In the genomic region with DNA sequence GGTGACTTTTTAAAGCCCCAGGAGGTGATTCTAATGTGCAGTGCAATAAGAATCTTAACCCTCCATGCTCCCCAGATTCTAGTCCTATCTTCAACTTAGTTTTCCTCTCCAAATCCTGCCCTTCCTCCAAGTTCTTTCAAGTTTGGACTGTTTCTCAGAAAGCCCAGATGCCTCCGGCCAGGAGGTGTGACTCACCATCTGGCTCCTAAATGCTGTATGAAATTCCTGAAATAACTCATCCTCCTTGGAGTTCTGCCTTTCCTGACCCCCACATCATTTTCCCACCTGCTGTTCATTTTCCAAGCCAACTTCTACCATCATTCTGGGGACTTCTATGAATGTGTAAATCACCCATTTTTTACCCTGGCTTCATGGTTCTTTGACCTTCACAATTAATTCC, we compare ENCODE assay signal across 16 cellular contexts.
DNase-seq lines count a peak whose midpoint lies in the region; ATAC-seq and TF ChIP-seq lines count a peak whose summit lies in the region.
"Had no signal": no experiment of that assay in that cellular context is flagged by ENCODE, and none has a peak within 500 bp of the region (broad histone marks: within the 10 kb centered on the region; RNA-seq: fewer than 3 reads in every experiment).

No MANE protein-coding gene starts in this region.

- H3K9ac ChIP-seq in SK-N-SH, result no peak overlapping the region

- H3K4me1 ChIP-seq in SK-N-SH (ENCODE audit: control insufficient read depth in 1 of 2, insufficient read depth in 2 of 2, low read depth in 1 of 2, low read length in 1 of 2) (no peaks in the 10 kb centered on the region), aorta (ENCODE audit: control insufficient read depth in 1 of 2, insufficient read depth in 2 of 2, low read length in 2 of 2) (peaks cover 0 to 3% of the 10 kb centered on the region in 2 donors)
- H3K4me1 ChIP-seq: ascending aorta, gastroesophageal sphincter had no signal

- H3K27ac ChIP-seq in SK-N-SH (ENCODE audit: low read depth in 2 of 2, low read length in 1 of 2), result no peak overlapping the region
- H3K27ac ChIP-seq in aorta (ENCODE audit: low read depth in 1 of 2, low read length in 2 of 2), result no peak overlapping the region
- H3K27ac ChIP-seq: ascending aorta, gastroesophageal sphincter, SJSA1 had no signal

- H3K9me2 ChIP-seq in SK-N-SH, result no peaks in the 10 kb centered on the region

- no peak overlapping the region for H3K4me3 ChIP-seq in SK-N-SH (ENCODE audit: low read depth in 2 of 2, low read length in 1 of 2)
- H3K4me3 ChIP-seq in epithelial cell of proximal tubule (ENCODE audit: low read depth, low read length), result no peak overlapping the region
- H3K4me3 ChIP-seq in aorta (ENCODE audit: low read length in 2 of 2), result no peak overlapping the region
- H3K4me3 ChIP-seq: ascending aorta, gastroesophageal sphincter, SJSA1 had no signal

- no peaks in the 10 kb centered on the region for H3K79me2 ChIP-seq in SK-N-SH (ENCODE audit: insufficient read depth)

- no peaks in the 10 kb centered on the region for H3K27me3 Mint-ChIP-seq in stimulated activated naive B cell treated with anti-CD40 and anti-IgM and Interleukin-4, amounts not matched to agents 10 μg/mL and 1 μg/mL and 100 μg/mL, for 72 hours
- H3K27me3 Mint-ChIP-seq: activated CD4-positive, alpha-beta memory T cell treated with anti-CD3 and anti-CD28 coated beads, Interleukin-2, amount 10 ng/mL, durations not matched to agents 7 days and 5 days; activated T-helper 17 cell treated with anti-CD3 and anti-CD28 coated beads, Interleukin-2, amount 50 U/mL, for 72 hours had no signal

- no peak overlapping the region for H3K4me3 Mint-ChIP-seq in stimulated activated naive B cell treated with anti-CD40 and anti-IgM and Interleukin-4, amounts not matched to agents 10 μg/mL and 1 μg/mL and 100 μg/mL, for 72 hours
- H3K4me3 Mint-ChIP-seq: activated CD4-positive, alpha-beta memory T cell treated with anti-CD3 and anti-CD28 coated beads, Interleukin-2, amount 10 ng/mL, durations not matched to agents 7 days and 5 days; activated T-helper 17 cell treated with anti-CD3 and anti-CD28 coated beads, Interleukin-2, amount 50 U/mL, for 72 hours had no signal

- H3K27me3 ChIP-seq in SK-N-SH (ENCODE audit: insufficient read depth) (no peaks in the 10 kb centered on the region), aorta (ENCODE audit: control insufficient read depth in 1 of 2, insufficient read depth in 2 of 2, low read length in 1 of 2) (no peaks in the 10 kb centered on the region)
- H3K27me3 ChIP-seq: ascending aorta, gastroesophageal sphincter, SJSA1 had no signal

- H3K4me2 ChIP-seq in SK-N-SH, result no peak overlapping the region

- no peak overlapping the region for H3K27ac Mint-ChIP-seq in stimulated activated naive B cell treated with anti-CD40 and anti-IgM and Interleukin-4, amounts not matched to agents 10 μg/mL and 1 μg/mL and 100 μg/mL, for 72 hours
- H3K27ac Mint-ChIP-seq: activated CD4-positive, alpha-beta memory T cell treated with anti-CD3 and anti-CD28 coated beads, Interleukin-2, amount 10 ng/mL, durations not matched to agents 7 days and 5 days; activated T-helper 17 cell treated with anti-CD3 and anti-CD28 coated beads, Interleukin-2, amount 50 U/mL, for 72 hours had no signal

- no peak overlapping the region for H2AFZ ChIP-seq in SK-N-SH (ENCODE audit: low read depth)

- intact Hi-C loops in aorta (cut with DNase I), result no loop called here

- H3K36me3 Mint-ChIP-seq in stimulated activated naive B cell treated with anti-CD40 and anti-IgM and Interleukin-4, amounts not matched to agents 10 μg/mL and 1 μg/mL and 100 μg/mL, for 72 hours, result no peaks in the 10 kb centered on the region

- no peak for TF ChIP-seq RAD21 in SK-N-SH (IDR thresholded peaks at IDR 0.05; ENCODE audit: low read length)

- no peak for ATAC-seq in aorta (ENCODE audit: low FRiP score)
- ATAC-seq in HG02938 (IDR thresholded peaks at IDR 0.05; ENCODE audit: unreplicated experiment), result no peak
- ATAC-seq in stimulated activated naive B cell treated with anti-CD40 and anti-IgM and Interleukin-4, amounts not matched to agents 10 μg/mL and 1 μg/mL and 100 μg/mL, for 72 hours (replicated peaks), result no peak
- ATAC-seq: activated T-helper 17 cell treated with anti-CD3 and anti-CD28 coated beads, Interleukin-2, amount 50 U/mL, for 72 hours; gastroesophageal sphincter; HCT116 had no signal

- H3K9me3 ChIP-seq in SK-N-SH (no peaks in the 10 kb centered on the region), aorta (ENCODE audit: control insufficient read depth, low read length) (no peaks in the 10 kb centered on the region)
- H3K9me3 ChIP-seq: ascending aorta, gastroesophageal sphincter, SJSA1 had no signal

- H4K20me1 ChIP-seq in SK-N-SH (ENCODE audit: insufficient read depth), result no peaks in the 10 kb centered on the region

- peaks cover 0 to 4% of the 10 kb centered on the region in 2 donors for H3K9me3 Mint-ChIP-seq in stimulated activated naive B cell treated with anti-CD40 and anti-IgM and Interleukin-4, amounts not matched to agents 10 μg/mL and 1 μg/mL and 100 μg/mL, for 72 hours

- CTCF ChIA-PET in SK-N-SH (lab: Yijun Ruan, JAX), result interaction anchor here (1.9 kb wide), 1 partner anchor 21 kb away, joined by 5 read pairs; no protein-coding TSS in a partner anchor

- 0% methylated on average over 1 of the region's 1 CpG for WGBS in SK-N-SH (ENCODE audit: low lambda C conversion rate)
- 5 to 7% methylated on average over 1 of the region's 1 CpG for WGBS in aorta, 2 donors

- no peaks in the 10 kb centered on the region for H3F3A ChIP-seq in SK-N-SH (replicated peaks; ENCODE audit: insufficient read depth)

- POLR2A ChIA-PET in SK-N-SH (lab: Yijun Ruan, JAX), result no interaction called here

- no peak for TF ChIP-seq CTCF in SK-N-SH (IDR thresholded peaks at IDR 0.05)
- TF ChIP-seq CTCF in epithelial cell of proximal tubule (conservative IDR thresholded peaks at IDR 0.05; ENCODE audit: low read depth, low read length), result no peak

- no peaks in the 10 kb centered on the region for H3K4me1 Mint-ChIP-seq in stimulated activated naive B cell treated with anti-CD40 and anti-IgM and Interleukin-4, amounts not matched to agents 10 μg/mL and 1 μg/mL and 100 μg/mL, for 72 hours
- H3K4me1 Mint-ChIP-seq: activated CD4-positive, alpha-beta memory T cell treated with anti-CD3 and anti-CD28 coated beads, Interleukin-2, amount 10 ng/mL, durations not matched to agents 7 days and 5 days; activated T-helper 17 cell treated with anti-CD3 and anti-CD28 coated beads, Interleukin-2, amount 50 U/mL, for 72 hours had no signal

- DNase-seq in GM03348 (ENCODE audit: low spot score), result peak; percentile 14
- no peak for DNase-seq in SK-N-SH
- peak; percentile 19 for DNase-seq in epithelial cell of proximal tubule (ENCODE audit: low read depth)
- peak; percentile 31 for DNase-seq in non-pigmented ciliary epithelial cell (ENCODE audit: low read depth)
- DNase-seq in aorta, result no peak
- no peak for DNase-seq in NCI-H1436 treated with DMSO at 0.1 percent for 48 hours (lab: John Stamatoyannopoulos, UW)
- no peak for DNase-seq in stimulated activated naive B cell treated with anti-CD40 and anti-IgM and Interleukin-4, amounts not matched to agents 10 μg/mL and 1 μg/mL and 100 μg/mL, for 72 hours
- DNase-seq: activated CD4-positive, alpha-beta memory T cell treated with anti-CD3 and anti-CD28 coated beads, Interleukin-2, amount 10 ng/mL, durations not matched to agents 7 days and 5 days; NCI-H2081 treated with DMSO at 0.1 percent for 48 hours; stimulated activated CD4-positive, alpha-beta T cell treated with anti-CD3 and anti-CD28 coated beads, Interleukin-15, amount 100 ng/mL, for 24 hours had no signal

- TF ChIP-seq EP300 in SK-N-SH (IDR thresholded peaks at IDR 0.05; ENCODE audit: borderline replicate concordance in 1 of 2, low read depth in 1 of 2, low read length in 1 of 2), result no peak

- H3K36me3 ChIP-seq in SK-N-SH (replicated peaks in 1 of 2; ENCODE audit: control insufficient read depth in 1 of 2, insufficient read depth in 2 of 2, low read length in 1 of 2) (no peaks in the 10 kb centered on the region), aorta (ENCODE audit: control insufficient read depth in 1 of 2, insufficient read depth in 2 of 2, low read length in 1 of 2) (no peaks in the 10 kb centered on the region)
- H3K36me3 ChIP-seq: ascending aorta, gastroesophageal sphincter, SJSA1 had no signal

TF ChIP-seq in SK-N-SH, 30 proteins besides CTCF, POLR2A, EP300 and RAD21:
- TF ChIP-seq MEF2A (IDR thresholded peaks at IDR 0.05; ENCODE audit: borderline replicate concordance, low read depth) (no peak), RCOR1 (IDR thresholded peaks at IDR 0.05; ENCODE audit: low read length) (no peak), GABPA (IDR thresholded peaks at IDR 0.05; ENCODE audit: low read depth) (no peak), TCF12 (IDR thresholded peaks at IDR 0.05) (peak; percentile 34; the same call in 1 of the 2 replicates), FOSL2 (IDR thresholded peaks at IDR 0.05; ENCODE audit: borderline replicate concordance, low read depth) (0 out of 2 replicates have a peak, but pooled peaks have one; percentile 4), FOXM1 (IDR thresholded peaks at IDR 0.05; ENCODE audit: low read depth) (no peak)
- TF ChIP-seq, protein P1, sequence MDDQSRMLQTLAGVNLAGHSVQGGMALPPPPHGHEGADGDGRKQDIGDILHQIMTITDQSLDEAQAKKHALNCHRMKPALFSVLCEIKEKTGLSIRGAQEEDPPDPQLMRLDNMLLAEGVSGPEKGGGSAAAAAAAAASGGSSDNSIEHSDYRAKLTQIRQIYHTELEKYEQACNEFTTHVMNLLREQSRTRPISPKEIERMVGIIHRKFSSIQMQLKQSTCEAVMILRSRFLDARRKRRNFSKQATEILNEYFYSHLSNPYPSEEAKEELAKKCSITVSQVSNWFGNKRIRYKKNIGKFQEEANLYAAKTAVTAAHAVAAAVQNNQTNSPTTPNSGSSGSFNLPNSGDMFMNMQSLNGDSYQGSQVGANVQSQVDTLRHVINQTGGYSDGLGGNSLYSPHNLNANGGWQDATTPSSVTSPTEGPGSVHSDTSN (IDR thresholded peaks at IDR 0.05), result no peak

Comparison
In these comparisons a context has a peak if more than half of its experiments do, and no peak if none do; other contexts are left out.
1. DNase-seq: peak in GM03348 (single experiment), epithelial cell of proximal tubule (single experiment) and non-pigmented ciliary epithelial cell (single experiment); none in SK-N-SH (single experiment), aorta (0 of 2), NCI-H1436 treated with DMSO at 0.1 percent for 48 hours (single experiment) and stimulated activated naive B cell treated with anti-CD40 and anti-IgM and Interleukin-4, amounts not matched to agents 10 μg/mL and 1 μg/mL and 100 μg/mL, for 72 hours (single experiment).